Comparison of ENCODE assay signal across 1 cellular context in genomic region chr19:1262687-1263123, GRCh38.
TF ChIP-seq lines count a peak whose summit lies in the region.

No MANE protein-coding gene starts in this region.

TF ChIP-seq in K562, 482 proteins besides CTCF, POLR2A, EP300 and RAD21:
- TF ChIP-seq DMBX1 (CRISPR knock-in tag; IDR thresholded peaks at IDR 0.05; ENCODE audit: borderline replicate concordance): no peak
- TF ChIP-seq MLLT1 (IDR thresholded peaks at IDR 0.05): peak in 1 of 2 experiments; percentile 23; a peak in 1 of 4 replicates
- TF ChIP-seq HDGF (IDR thresholded peaks at IDR 0.05): no peak
- peak; percentile 71 for TF ChIP-seq EGR1 (conservative IDR thresholded peaks at IDR 0.05)
- no peak for TF ChIP-seq UBTF (IDR thresholded peaks at IDR 0.05; ENCODE audit: borderline replicate concordance in 1 of 2, low read depth in 2 of 2, low read length in 2 of 2)
- TF ChIP-seq NR2C1 (IDR thresholded peaks at IDR 0.05): no peak
- TF ChIP-seq NR2C1 (tag; IDR thresholded peaks at IDR 0.05): 0 out of 2 replicates have a peak, but pooled peaks have one; percentile 32
- no peak for TF ChIP-seq ZNF347 (CRISPR knock-in tag; IDR thresholded peaks at IDR 0.05; ENCODE audit: low read depth)
- no peak for TF ChIP-seq ZNF407 (IDR thresholded peaks at IDR 0.05; ENCODE audit: low read depth)
- TF ChIP-seq, protein P1, sequence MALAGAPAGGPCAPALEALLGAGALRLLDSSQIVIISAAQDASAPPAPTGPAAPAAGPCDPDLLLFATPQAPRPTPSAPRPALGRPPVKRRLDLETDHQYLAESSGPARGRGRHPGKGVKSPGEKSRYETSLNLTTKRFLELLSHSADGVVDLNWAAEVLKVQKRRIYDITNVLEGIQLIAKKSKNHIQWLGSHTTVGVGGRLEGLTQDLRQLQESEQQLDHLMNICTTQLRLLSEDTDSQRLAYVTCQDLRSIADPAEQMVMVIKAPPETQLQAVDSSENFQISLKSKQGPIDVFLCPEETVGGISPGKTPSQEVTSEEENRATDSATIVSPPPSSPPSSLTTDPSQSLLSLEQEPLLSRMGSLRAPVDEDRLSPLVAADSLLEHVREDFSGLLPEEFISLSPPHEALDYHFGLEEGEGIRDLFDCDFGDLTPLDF (CRISPR knock-in tag; IDR thresholded peaks at IDR 0.05): no peak
- no peak for TF ChIP-seq NCOA4 (IDR thresholded peaks at IDR 0.05; ENCODE audit: partially characterized antibody)
- TF ChIP-seq, protein P2, sequence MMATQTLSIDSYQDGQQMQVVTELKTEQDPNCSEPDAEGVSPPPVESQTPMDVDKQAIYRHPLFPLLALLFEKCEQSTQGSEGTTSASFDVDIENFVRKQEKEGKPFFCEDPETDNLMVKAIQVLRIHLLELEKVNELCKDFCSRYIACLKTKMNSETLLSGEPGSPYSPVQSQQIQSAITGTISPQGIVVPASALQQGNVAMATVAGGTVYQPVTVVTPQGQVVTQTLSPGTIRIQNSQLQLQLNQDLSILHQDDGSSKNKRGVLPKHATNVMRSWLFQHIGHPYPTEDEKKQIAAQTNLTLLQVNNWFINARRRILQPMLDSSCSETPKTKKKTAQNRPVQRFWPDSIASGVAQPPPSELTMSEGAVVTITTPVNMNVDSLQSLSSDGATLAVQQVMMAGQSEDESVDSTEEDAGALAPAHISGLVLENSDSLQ (IDR thresholded peaks at IDR 0.05): no peak
- TF ChIP-seq BCOR (IDR thresholded peaks at IDR 0.05): no peak
- TF ChIP-seq POLR2H (tag; IDR thresholded peaks at IDR 0.05; ENCODE audit: low read depth): no peak
- no peak for TF ChIP-seq TAF7 (tag; IDR thresholded peaks at IDR 0.05)
- no peak for TF ChIP-seq ZNF79 (CRISPR knock-in tag; IDR thresholded peaks at IDR 0.05; ENCODE audit: low read depth)
- TF ChIP-seq EP400 (IDR thresholded peaks at IDR 0.05): no peak
- TF ChIP-seq PHTF2 (CRISPR knock-in tag; IDR thresholded peaks at IDR 0.05): no peak
- no peak for TF ChIP-seq SRSF7 (optimal IDR thresholded peaks at IDR 0.05; ENCODE audit: low read depth, low read length)
- no peak for TF ChIP-seq YBX1 (IDR thresholded peaks at IDR 0.05)
